ENCODE assay signal across 13 cellular contexts in the genomic region with DNA sequence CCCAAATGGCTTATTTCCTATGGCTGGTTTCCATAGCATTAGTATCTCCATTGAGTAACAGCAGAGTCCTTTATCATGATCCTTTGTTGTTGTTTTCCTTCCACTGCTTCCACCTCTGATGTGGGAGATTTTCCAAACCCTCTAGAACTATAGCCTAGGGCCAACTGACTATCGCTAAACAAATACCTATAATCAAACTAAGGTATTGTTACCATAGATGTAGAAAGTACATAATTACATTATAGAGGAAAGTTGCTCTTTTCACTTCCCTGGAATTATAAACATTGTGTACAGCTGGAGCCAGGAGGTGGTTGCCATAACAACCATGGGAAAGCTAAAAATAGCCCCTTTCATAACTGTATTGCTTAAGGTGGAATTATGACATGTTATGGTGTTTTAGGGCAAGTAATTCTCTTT. TPM values are rescaled to one million over a fixed set of nuclear protein-coding genes. Genes with fewer than 3 reads are reported as not detected.
DNase-seq lines count a peak whose midpoint lies in the region; ATAC-seq and TF ChIP-seq lines count a peak whose summit lies in the region.
"Had no signal": no experiment of that assay in that cellular context is flagged by ENCODE, and none has a peak within 500 bp of the region (broad histone marks: within the 10 kb centered on the region; RNA-seq: fewer than 3 reads in every experiment).

No MANE protein-coding gene starts in this region.

- H3K9me3 ChIP-seq in AG04450 (ENCODE audit: control insufficient read depth, insufficient read depth, low read length) (no peaks in the 10 kb centered on the region), ovary (no peaks in the 10 kb centered on the region)
- H3K9me3 ChIP-seq: heart left ventricle had no signal

- no peaks in the 10 kb centered on the region for H3K9me3 Mint-ChIP-seq in brain
- H3K9me3 Mint-ChIP-seq: naive B cell had no signal

- H3K27ac ChIP-seq in AG04450 (ENCODE audit: low read depth, low read length) = no peak overlapping the region
- no peak overlapping the region for H3K27ac ChIP-seq in ovary
- H3K27ac ChIP-seq: heart left ventricle had no signal

- H3K4me1 ChIP-seq in ovary (ENCODE audit: insufficient read depth) = peaks cover 3% of the 10 kb centered on the region

- no peaks in the 10 kb centered on the region for H3K36me3 ChIP-seq in ovary

- TF ChIP-seq CTCF in AG04450 (IDR thresholded peaks at IDR 0.05; ENCODE audit: low read depth, low read length) (no peak), brain (conservative IDR thresholded peaks at IDR 0.05) (no peak), ovary (IDR thresholded peaks at IDR 0.05) (no peak)

- TF ChIP-seq POLR2A in ovary (IDR thresholded peaks at IDR 0.05) = no peak

- TF ChIP-seq EP300 in ovary (IDR thresholded peaks at IDR 0.05) = no peak

- CTCF ChIA-PET in AG04450 (lab: Charles Lee) = interaction anchor here (0.7 to 11.9 kb wide), 5 partner anchors 17 to 522 kb away, joined by 3 to 249 read pairs (median 3); no protein-coding TSS in a partner anchor

- intact Hi-C loops in left colon (cut with DNase I, micrococcal nuclease) (no loop called here), ovary (cut with DNase I) (no loop called here)

- ATAC-seq in left colon = peak; percentile 61
- no peak for ATAC-seq in HG02610 (IDR thresholded peaks at IDR 0.05; ENCODE audit: unreplicated experiment)
- ATAC-seq: heart left ventricle; stimulated activated naive CD8-positive, alpha-beta T cell treated with anti-CD3 and anti-CD28 coated beads, Interleukin-15, Interleukin-2, amounts not matched to agents 100 U/mL and 50 U/mL, for 24 hours had no signal

- peak overlapping the region in 4 of 5 experiments; percentile 29 to 79 (median 70) for H3K4me3 Mint-ChIP-seq in brain
- H3K4me3 Mint-ChIP-seq: naive B cell had no signal

- in situ Hi-C loops in ACHN (cut with HindIII; ENCODE audit: low pct_ligation_motif_present, low pct_unique_long_range_greater_than_20kb, low sequenced_read_pairs) = no loop called here

- DNase-seq in AG04450 (ENCODE audit: low read depth, low spot score) = peak; percentile 76
- peak; percentile 4 for DNase-seq in NCI-H1105 (lab: John Stamatoyannopoulos, UW)
- no peak for DNase-seq in left colon
- DNase-seq in NCI-H187 treated with DMSO at 0.1 percent for 48 hours (lab: John Stamatoyannopoulos, UW) = no peak
- DNase-seq in ovary = no peak
- DNase-seq in ACHN = no peak
- DNase-seq: heart left ventricle; naive B cell; NK-92 treated with Interleukin-12 subunit alpha and Interleukin-12 subunit beta, amount 100 ng/mL, for 24 hours; stimulated activated CD4-positive, alpha-beta T cell treated with anti-CD3 and anti-CD28 coated beads, Interleukin-1b, Interleukin-23, amount 100 ng/mL, for 48 hours; stimulated activated naive CD8-positive, alpha-beta T cell treated with anti-CD3 and anti-CD28 coated beads, Interleukin-15, Interleukin-2, amounts not matched to agents 100 U/mL and 50 U/mL, for 24 hours had no signal

- H3K36me3 Mint-ChIP-seq in brain = peaks cover 3% of the 10 kb centered on the region

- POLR2A ChIA-PET in AG04450 (lab: Yijun Ruan, JAX) = no interaction called here

- no peaks in the 10 kb centered on the region for H3K27me3 Mint-ChIP-seq in brain
- H3K27me3 Mint-ChIP-seq: naive B cell had no signal

- H3K4me1 Mint-ChIP-seq in brain = peaks cover 97% of the 10 kb centered on the region

- WGBS in ovary, 3 donors = 8 to 45% (median 20%) methylated on average over 1 of the region's 1 CpG

- H3K27me3 ChIP-seq in AG04450 (ENCODE audit: control insufficient read depth, insufficient read depth, low read length) (no peaks in the 10 kb centered on the region), ovary (no peaks in the 10 kb centered on the region)
- H3K27me3 ChIP-seq: heart left ventricle had no signal

- H3K4me3 ChIP-seq in AG04450 (ENCODE audit: low read depth, low read length) = no peak overlapping the region
- H3K4me3 ChIP-seq in ovary = no peak overlapping the region
- H3K4me3 ChIP-seq: heart left ventricle had no signal

- H3K27ac Mint-ChIP-seq in brain = peak overlapping the region; percentile 48 to 96 (median 88)

RNA-seq across cellular contexts. Expression of gene ALKBH3, which starts 47.0 kb away (rescaled TPM):
- polyA plus RNA-seq in AG04450 (2011; rRNA removed) (35.0 and 36.5 TPM in 2 replicates), brain (ENCODE audit: insufficient read depth, low read depth, low replicate concordance) (20.7 TPM), ovary (10 to 100 TPM; 30.4 to 36.6 TPM)
- 21.2 and 25.0 TPM in 2 replicates for polyA minus RNA-seq in AG04450 (2011; rRNA and poly(A)+ RNA removed)
- total RNA-seq in left colon (10 to 100 TPM; 22.7 to 29.9 TPM), ovary (10 to 100 TPM; 25.4 to 53.5 (median 32.2) TPM)

Comparison
In these comparisons a context has a peak if more than half of its experiments do, and no peak if none do; other contexts are left out.
1. DNase-seq: peak in AG04450 (single experiment) and NCI-H1105 (single experiment); none in left colon (0 of 2), NCI-H187 treated with DMSO at 0.1 percent for 48 hours (single experiment), ovary (0 of 5) and ACHN (single experiment).